Comparison of ENCODE assay signal across 20 cellular contexts in genomic region chr7:1593904-1594421, GRCh38. TPM values are rescaled to one million over a fixed set of nuclear protein-coding genes. Genes with fewer than 3 reads are reported as not detected.
"Had no signal": no experiment of that assay in that cellular context is flagged by ENCODE, and none has a peak within 500 bp of the region (broad histone marks: within the 10 kb centered on the region; RNA-seq: fewer than 3 reads in every experiment).

No MANE protein-coding gene starts in this region.

- DNase-seq: dorsolateral prefrontal cortex; effector CD4-positive, alpha-beta T cell; effector memory CD4-positive, alpha-beta T cell; foreskin keratinocyte; heart left ventricle; hypothalamus; immature natural killer cell; kidney glomerular epithelial cell; left lung; left ventricle myocardium superior; lower lobe of right lung; naive B cell had no signal

- H3K4me3 ChIP-seq: coronary artery, dorsolateral prefrontal cortex, esophagus muscularis mucosa, gastroesophageal sphincter, heart left ventricle, hepatocyte, left lung, lower lobe of right lung, mucosa of descending colon had no signal

- H3K4me2 ChIP-seq: hepatocyte had no signal

- H3K4me1 ChIP-seq: foreskin keratinocyte, gastroesophageal sphincter, left lung, lower lobe of right lung had no signal

- H3K9me3 Mint-ChIP-seq: immature natural killer cell had no signal

- H3K4me3 Mint-ChIP-seq: immature natural killer cell, mesothelial cell of epicardium had no signal

- H3K36me3 ChIP-seq: esophagus muscularis mucosa, gastroesophageal sphincter, heart left ventricle, left lung, lower lobe of right lung had no signal

- H2AFZ ChIP-seq: hepatocyte had no signal

- H3K4me1 Mint-ChIP-seq: immature natural killer cell had no signal

- H3K27ac Mint-ChIP-seq: mesothelial cell of epicardium had no signal

- H3K27ac ChIP-seq: coronary artery, dorsolateral prefrontal cortex, esophagus muscularis mucosa, foreskin keratinocyte, gastroesophageal sphincter, heart left ventricle, hepatocyte, left lung, lower lobe of right lung had no signal

- H3K36me3 Mint-ChIP-seq: immature natural killer cell, mesothelial cell of epicardium, naive B cell had no signal

- ATAC-seq: foreskin keratinocyte, gastroesophageal sphincter, heart left ventricle, left lung, left ventricle myocardium superior, lower lobe of right lung had no signal

RNA-seq across cellular contexts. Expression of gene TMEM184A, which starts 38.0 kb away (rescaled TPM):
- total RNA-seq: endothelial cell of umbilical vein, frontal cortex had no signal
- polyA plus RNA-seq: immature natural killer cell had no signal
